Comparison of ENCODE assay signal across 25 cellular contexts in genomic region chr6:81934936-81935335, GRCh38.
"Had no signal": no experiment of that assay in that cellular context is flagged by ENCODE, and none has a peak within 500 bp of the region (broad histone marks: within the 10 kb centered on the region; RNA-seq: fewer than 3 reads in every experiment).

No MANE protein-coding gene starts in this region.

- ATAC-seq: activated T-cell treated with anti-CD3 and anti-CD28 coated beads, Interleukin-2, amount 50 U/mL, for 72 hours; Panc1; SK-N-SH treated with all-trans-retinoic acid at 6 μM for 48 hours had no signal

- H3K9me3 ChIP-seq: SJSA1 had no signal

- H3K27ac ChIP-seq: brain microvascular endothelial cell, cardiac muscle cell, RWPE1, SJSA1 had no signal

- DNase-seq: activated B cell treated with CpG ODN at 0.5 μM for 24 hours; activated CD4-positive, alpha-beta memory T cell treated with anti-CD3 and anti-CD28 coated beads, Interleukin-2, amount 10 ng/mL, durations not matched to agents 7 days and 5 days; activated CD4-positive, alpha-beta T cell treated with anti-CD3 and anti-CD28 coated beads for 1 hour; activated CD4-positive, alpha-beta T cell treated with anti-CD3 and anti-CD28 coated beads, Interleukin-2, amount 10 ng/mL, durations not matched to agents 7 days and 5 days; activated CD8-positive, alpha-beta memory T cell treated with anti-CD3 and anti-CD28 coated beads, Interleukin-2, amount 50 U/mL, for 4 hours; activated gamma-delta T cell treated with Interleukin-2 at 50 U/mL for 16 hours; activated naive CD4-positive, alpha-beta T cell treated with anti-CD3 and anti-CD28 coated beads, Interleukin-2, amount 10 ng/mL, durations not matched to agents 7 days and 5 days; activated naive CD8-positive, alpha-beta T cell treated with anti-CD3 and anti-CD28 coated beads for 36 hours; activated T-cell treated with anti-CD3 and anti-CD28 coated beads, Interleukin-2, amount 50 U/mL, for 72 hours; brain microvascular endothelial cell; NCI-H1105 treated with DMSO at 0.1 percent for 48 hours; NCI-H1436 treated with DMSO at 0.1 percent for 48 hours; NCI-H187 treated with DMSO at 0.1 percent for 48 hours; NCI-H2081 treated with DMSO at 0.1 percent for 48 hours; NCI-H226; NCI-H510A; NCI-H526 treated with DMSO at 0.1 percent for 48 hours; NCI-H82; OCI-M1; Right ventricle myocardium superior had no signal

- H3K4me3 ChIP-seq: cardiac muscle cell, SJSA1 had no signal

- H3K36me3 ChIP-seq: brain microvascular endothelial cell, cardiac muscle cell, SJSA1 had no signal

- H3K27me3 ChIP-seq: brain microvascular endothelial cell, cardiac muscle cell, SJSA1 had no signal
